ENCODE assay signal across 12 cellular contexts in genomic region chr20:5135363-5136012, GRCh38. TPM values are rescaled to one million over a fixed set of nuclear protein-coding genes. Genes with fewer than 3 reads are reported as not detected.
DNase-seq lines count a peak whose midpoint lies in the region; ATAC-seq, FAIRE-seq and TF ChIP-seq lines count a peak whose summit lies in the region.
"Had no signal": no experiment of that assay in that cellular context is flagged by ENCODE, and none has a peak within 500 bp of the region (broad histone marks: within the 10 kb centered on the region; RNA-seq: fewer than 3 reads in every experiment).

No MANE protein-coding gene starts in this region.

- TF ChIP-seq CTCF in A673 (conservative IDR thresholded peaks at IDR 0.05; ENCODE audit: low read depth, low read length) (no peak), GM23338 (conservative IDR thresholded peaks at IDR 0.05; ENCODE audit: low read depth in 2 of 2) (no peak), uterus (IDR thresholded peaks at IDR 0.05) (no peak)

- peak overlapping the region; percentile 58 for H3K27ac ChIP-seq in A673 (ENCODE audit: low read depth, low read length, poor library complexity, severe bottlenecking)
- no peak overlapping the region for H3K27ac ChIP-seq in GM23338 (ENCODE audit: low read depth)
- peak overlapping the region; percentile 80 for H3K27ac ChIP-seq in caudate nucleus (ENCODE audit: low read depth, low read length)
- peak overlapping the region in 1 of 2 donors; percentile 4 for H3K27ac ChIP-seq in uterus

- H3K4me3 ChIP-seq in A673 (ENCODE audit: low read depth, low read length, poor library complexity, severe bottlenecking) (no peak overlapping the region), GM23338 (no peak overlapping the region), uterus (no peak overlapping the region)

- ATAC-seq in GM23338 (0 out of 3 replicates have a peak, but pooled peaks have one; percentile 29), memory B cell (ENCODE audit: low read depth) (peak; percentile 35)
- ATAC-seq in activated T-cell treated with anti-CD3 and anti-CD28 coated beads, Interleukin-2, amount 50 U/mL, for 72 hours (replicated peaks in 1 of 2), result no peak

- H3K4me2 ChIP-seq in GM23338, result no peak overlapping the region

- no peaks in the 10 kb centered on the region for H3K9me2 ChIP-seq in GM23338 (ENCODE audit: insufficient read depth)

- H3K27ac Mint-ChIP-seq in GM23338 (peak overlapping the region; percentile 90; the same call in 1 of the 2 replicates), memory B cell (no peak overlapping the region)
- H3K27ac Mint-ChIP-seq in activated T-cell treated with anti-CD3 and anti-CD28 coated beads, Interleukin-2, amount 50 U/mL, for 72 hours, result no peak overlapping the region
- H3K27ac Mint-ChIP-seq: T-helper 1 cell treated with Interleukin-12 subunit alpha and Interleukin-12 subunit beta and Interleukin-4 antibody, amounts not matched to agents 30 μg/mL and 1 μg/mL, for 36 hours had no signal

- no peak for TF ChIP-seq POLR2A in uterus (IDR thresholded peaks at IDR 0.05)

- H3K27me3 Mint-ChIP-seq in GM23338 (ENCODE audit: insufficient read depth, low read depth, poor library complexity) (no peaks in the 10 kb centered on the region), memory B cell (no peaks in the 10 kb centered on the region)
- H3K27me3 Mint-ChIP-seq in activated T-cell treated with anti-CD3 and anti-CD28 coated beads, Interleukin-2, amount 50 U/mL, for 72 hours (ENCODE audit: low read depth), result no peaks in the 10 kb centered on the region
- H3K27me3 Mint-ChIP-seq: IgD-negative memory B cell had no signal

- DNase-seq in A673 (ENCODE audit: low spot score) (peak; percentile 29), GM23338 (ENCODE audit: low spot score) (no peak), caudate nucleus (lab: John Stamatoyannopoulos, UW) (peak in 42 of 61 donors; percentile 7 to 74 (median 30)), memory B cell (ENCODE audit: low spot score in 2 of 2) (no peak), uterus (no peak), HTR-8/SVneo (ENCODE audit: insufficient read length, low spot score) (no peak), posterior vena cava (ENCODE audit: low spot score) (no peak)
- no peak for DNase-seq in activated T-cell treated with anti-CD3 and anti-CD28 coated beads, Interleukin-2, amount 50 U/mL, for 72 hours
- DNase-seq: activated effector memory CD4-positive, alpha-beta T cell treated with anti-CD3 and anti-CD28 coated beads, Interleukin-2, amount 50 U/mL, for 16 hours; NCI-H69 had no signal

- H3K36me3 Mint-ChIP-seq in GM23338 (ENCODE audit: low read depth) (no peaks in the 10 kb centered on the region), memory B cell (peaks cover 8% of the 10 kb centered on the region)
- H3K36me3 Mint-ChIP-seq in activated T-cell treated with anti-CD3 and anti-CD28 coated beads, Interleukin-2, amount 50 U/mL, for 72 hours (ENCODE audit: insufficient read depth in 2 of 2), result no peaks in the 10 kb centered on the region

- no peaks in the 10 kb centered on the region; the same call in none of the 2 replicates for H4K20me1 ChIP-seq in GM23338 (replicated peaks; ENCODE audit: insufficient read depth)

- peaks cover 32% of the 10 kb centered on the region for H3K4me1 ChIP-seq in A673 (ENCODE audit: insufficient read depth, low read length, poor library complexity, severe bottlenecking)
- no peaks in the 10 kb centered on the region for H3K4me1 ChIP-seq in GM23338 (ENCODE audit: insufficient read depth)
- peaks cover 6 to 9% of the 10 kb centered on the region in 2 donors for H3K4me1 ChIP-seq in uterus

- H3K36me3 ChIP-seq in A673 (ENCODE audit: insufficient read depth, low read length, poor library complexity, severe bottlenecking) (no peaks in the 10 kb centered on the region), GM23338 (ENCODE audit: insufficient read depth) (no peaks in the 10 kb centered on the region), uterus (no peaks in the 10 kb centered on the region)

- POLR2A ChIA-PET in A673 (lab: Charles Lee; ENCODE audit: low non-redundant PET), result no interaction called here

- H3K9me3 Mint-ChIP-seq in GM23338 (no peaks in the 10 kb centered on the region), memory B cell (no peaks in the 10 kb centered on the region)
- H3K9me3 Mint-ChIP-seq in activated T-cell treated with anti-CD3 and anti-CD28 coated beads, Interleukin-2, amount 50 U/mL, for 72 hours, result no peaks in the 10 kb centered on the region
- H3K9me3 Mint-ChIP-seq: IgD-negative memory B cell; T-helper 1 cell treated with Interleukin-12 subunit alpha and Interleukin-12 subunit beta and Interleukin-4 antibody, amounts not matched to agents 30 μg/mL and 1 μg/mL, for 36 hours had no signal

- no peaks in the 10 kb centered on the region for H3K27me3 ChIP-seq in A673 (replicated peaks; ENCODE audit: insufficient read depth, low read depth, low read length, poor library complexity)
- no peaks in the 10 kb centered on the region for H3K27me3 ChIP-seq in GM23338 (ENCODE audit: insufficient read depth)
- no peaks in the 10 kb centered on the region for H3K27me3 ChIP-seq in uterus

- H3K4me1 Mint-ChIP-seq in GM23338 (peaks cover 8% of the 10 kb centered on the region), memory B cell (peaks cover 28% of the 10 kb centered on the region)
- peaks cover 36% of the 10 kb centered on the region for H3K4me1 Mint-ChIP-seq in activated T-cell treated with anti-CD3 and anti-CD28 coated beads, Interleukin-2, amount 50 U/mL, for 72 hours (ENCODE audit: low read depth)

- no TSS peak for BruUV-seq in A673 (replicated peaks; lab: Mats Ljungman, UMichigan)

- no peak for FAIRE-seq in HTR-8/SVneo (lab: Jason Lieb, UNC)

- H3K9me3 ChIP-seq in A673 (ENCODE audit: low read depth, low read length, poor library complexity, severe bottlenecking) (no peaks in the 10 kb centered on the region), uterus (no peaks in the 10 kb centered on the region)

- CTCF ChIA-PET in A673 (lab: Charles Lee), result no interaction called here

- no peak overlapping the region for H2AFZ ChIP-seq in GM23338

- no peak overlapping the region for H3K4me3 Mint-ChIP-seq in GM23338
- no peak overlapping the region for H3K4me3 Mint-ChIP-seq in memory B cell
- H3K4me3 Mint-ChIP-seq in activated T-cell treated with anti-CD3 and anti-CD28 coated beads, Interleukin-2, amount 50 U/mL, for 72 hours, result no peak overlapping the region
- H3K4me3 Mint-ChIP-seq: T-helper 1 cell treated with Interleukin-12 subunit alpha and Interleukin-12 subunit beta and Interleukin-4 antibody, amounts not matched to agents 30 μg/mL and 1 μg/mL, for 36 hours had no signal

- intact Hi-C loops in A673 (cut with micrococcal nuclease; ENCODE audit: unreplicated experiment) (no loop called here), uterus (cut with DNase I; ENCODE audit: low total_unique reads) (no loop called here), posterior vena cava (cut with DNase I) (no loop called here)

- H3K79me2 ChIP-seq in GM23338 (replicated peaks; ENCODE audit: insufficient read depth), result peaks cover 97% of the 10 kb centered on the region

- no peaks in the 10 kb centered on the region for H3F3A ChIP-seq in GM23338 (replicated peaks; ENCODE audit: low read depth)

TF ChIP-seq in GM23338, 12 proteins besides CTCF, POLR2A, EP300 and RAD21:
- no peak for TF ChIP-seq ZNF331 (CRISPR knock-in tag; IDR thresholded peaks at IDR 0.05; ENCODE audit: low read depth)
- no peak for TF ChIP-seq EZH2 (IDR thresholded peaks at IDR 0.05; ENCODE audit: low read depth, unreplicated experiment)
- no peak for TF ChIP-seq ZNF114 (CRISPR knock-in tag; IDR thresholded peaks at IDR 0.05)
- no peak for TF ChIP-seq EZH2phosphoT487 (IDR thresholded peaks at IDR 0.05; ENCODE audit: unreplicated experiment)
- no peak for TF ChIP-seq JUNB (IDR thresholded peaks at IDR 0.05; ENCODE audit: unreplicated experiment)
- TF ChIP-seq NANOG (IDR thresholded peaks at IDR 0.05; ENCODE audit: borderline replicate concordance), result no peak
- no peak for TF ChIP-seq POLR2AphosphoS5 (IDR thresholded peaks at IDR 0.05; ENCODE audit: low read depth)
TF ChIP-seq in GM23338: peak in this region for 0.

RNA-seq across cellular contexts. Expression of gene CDS2, which starts 8.7 kb away (rescaled TPM):
- total RNA-seq in A673 (2021), result 67.4 and 68.1 TPM in 2 replicates
- total RNA-seq in GM23338 (2014; rRNA removed; shearing (Covaris generic)), result 40.1 and 40.8 TPM in 2 replicates
- 16.8 and 17.5 TPM in 2 replicates for polyA plus RNA-seq in GM23338 (2016; fragmentation: Nextera tagmentation; extraction: Ambion mirVana)
- 10 to 100 TPM; 22.5 to 66.6 (median 41.7) TPM for total RNA-seq in uterus
- 10 to 100 TPM; 62.0 to 67.2 TPM for total RNA-seq in activated T-cell treated with anti-CD3 and anti-CD28 coated beads, Interleukin-2, amount 50 U/mL, for 72 hours
- total RNA-seq in posterior vena cava, result 10 to 100 TPM; 53.3 to 80.7 TPM

RNA-seq across cellular contexts. Expression of gene PCNA, which starts 15.7 kb away (rescaled TPM):
- 397 TPM in 2 replicates for total RNA-seq in A673 (2021)
- 413 and 428 TPM in 2 replicates for total RNA-seq in GM23338 (2014; rRNA removed; shearing (Covaris generic))
- polyA plus RNA-seq in GM23338 (2016; fragmentation: Nextera tagmentation; extraction: Ambion mirVana), result 349 and 353 TPM in 2 replicates
- 100 to 1,000 TPM in 1 of 4 donors, 10 to 100 TPM in 3; 43.0 to 112 (median 59.6) TPM for total RNA-seq in uterus
- total RNA-seq in activated T-cell treated with anti-CD3 and anti-CD28 coated beads, Interleukin-2, amount 50 U/mL, for 72 hours, result 100 to 1,000 TPM; 383 to 474 TPM
- 10 to 100 TPM; 24.5 to 30.3 TPM for total RNA-seq in posterior vena cava

RNA-seq across cellular contexts. Expression of gene TMEM230, which starts 22.6 kb away (rescaled TPM):
- 94.6 and 105 TPM in 2 replicates for total RNA-seq in A673 (2021)
- total RNA-seq in GM23338 (2014; rRNA removed; shearing (Covaris generic)), result 93.4 and 102 TPM in 2 replicates
- 110 and 113 TPM in 2 replicates for polyA plus RNA-seq in GM23338 (2016; fragmentation: Nextera tagmentation; extraction: Ambion mirVana)
- total RNA-seq in uterus, result 10 to 100 TPM; 66.1 to 94.1 (median 89.9) TPM
- total RNA-seq in activated T-cell treated with anti-CD3 and anti-CD28 coated beads, Interleukin-2, amount 50 U/mL, for 72 hours, result 10 to 100 TPM; 70.9 to 71.9 TPM
- total RNA-seq in posterior vena cava, result 100 to 1,000 TPM; 104 to 116 TPM

Comparison
In these comparisons a context has a peak if more than half of its experiments do, and no peak if none do; other contexts are left out.
1. DNase-seq: peak in A673 (single experiment) and caudate nucleus (42 of 61); none in GM23338 (single experiment), memory B cell (0 of 2), uterus (0 of 2), activated T-cell treated with anti-CD3 and anti-CD28 coated beads, Interleukin-2, amount 50 U/mL, for 72 hours (0 of 2), HTR-8/SVneo (single experiment) and posterior vena cava (single experiment).
2. ATAC-seq: peak in GM23338 (single experiment) and memory B cell (single experiment); none in activated T-cell treated with anti-CD3 and anti-CD28 coated beads, Interleukin-2, amount 50 U/mL, for 72 hours (0 of 2).